ENCODE assay signal across 11 cellular contexts in the genomic region with DNA sequence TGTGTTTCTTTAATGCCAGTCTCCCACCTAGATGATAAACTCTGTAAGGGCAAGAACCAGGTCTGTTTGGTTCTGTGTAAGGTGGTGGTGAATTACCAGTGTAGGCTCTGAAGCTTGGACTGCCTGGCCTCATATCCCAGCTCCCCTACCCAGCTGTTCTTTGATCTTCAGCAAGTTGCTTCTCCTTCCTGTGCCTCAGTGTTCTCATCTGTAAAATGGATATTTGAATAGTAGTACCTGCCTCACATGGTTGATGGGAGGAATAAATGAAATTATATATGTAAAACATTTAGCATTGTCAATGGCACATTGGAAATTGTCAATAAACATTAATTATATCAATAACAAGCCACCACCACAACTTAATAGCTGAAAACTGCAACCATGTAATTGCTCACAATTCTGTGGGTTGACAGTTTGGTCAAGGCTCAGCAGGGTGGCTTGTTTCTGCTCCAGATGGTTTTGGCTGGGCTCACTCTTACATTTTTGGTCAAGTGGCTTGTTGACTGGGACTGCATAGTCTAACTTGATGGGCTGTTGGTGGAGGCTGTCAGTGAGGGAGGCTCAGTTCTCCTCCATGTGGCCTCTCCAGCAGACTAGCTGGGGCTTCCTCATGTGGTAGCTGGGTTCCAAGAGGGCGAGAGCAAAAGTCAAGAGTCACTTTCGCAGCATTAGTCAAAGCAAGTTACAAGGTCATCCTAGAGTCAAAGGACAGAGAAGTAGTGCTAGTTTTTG.
DNase-seq lines count a peak whose midpoint lies in the region; ATAC-seq and TF ChIP-seq lines count a peak whose summit lies in the region.
"Had no signal": no experiment of that assay in that cellular context is flagged by ENCODE, and none has a peak within 500 bp of the region (broad histone marks: within the 10 kb centered on the region; RNA-seq: fewer than 3 reads in every experiment).

No MANE protein-coding gene starts in this region.

- H3K36me3 ChIP-seq in PC-3 (ENCODE audit: low read depth, low read length) (no peaks in the 10 kb centered on the region), ascending aorta (no peaks in the 10 kb centered on the region)

- peak overlapping the region; percentile 75 for H3K9ac ChIP-seq in PC-3 (ENCODE audit: low read length)

- H3K4me3 ChIP-seq in PC-3 (ENCODE audit: low read length), result no peak overlapping the region
- no peak overlapping the region for H3K4me3 ChIP-seq in ascending aorta

- CTCF ChIA-PET in PC-3 (lab: Charles Lee), result no interaction called here

- H3K27me3 Mint-ChIP-seq in chondrocyte (ENCODE audit: low read depth), result no peaks in the 10 kb centered on the region
- no peaks in the 10 kb centered on the region for H3K27me3 Mint-ChIP-seq in type B pancreatic cell

- POLR2A ChIA-PET in PC-3 (lab: Charles Lee; ENCODE audit: unreplicated experiment), result no interaction called here

- peaks cover 66% of the 10 kb centered on the region for H3K4me1 ChIP-seq in PC-3 (ENCODE audit: insufficient read depth, low read length)
- H3K4me1 ChIP-seq in ascending aorta, result peaks cover 0 to 3% of the 10 kb centered on the region in 2 donors

- intact Hi-C loops in PC-3 (cut with micrococcal nuclease), result loop anchor here (5.0 kb wide), 1 partner anchor 154 kb away; a partner anchor contains a TSS
- intact Hi-C loops in Right ventricle myocardium superior (cut with DNase I), result no loop called here
- intact Hi-C loops in ascending aorta (cut with DNase I), result no loop called here

- H3F3A ChIP-seq in PC-3 (ENCODE audit: low read length, unreplicated experiment), result peaks cover 4% of the 10 kb centered on the region

- H3K27ac ChIP-seq in PC-3 (ENCODE audit: low read length) (peak overlapping the region; percentile 96), ascending aorta (no peak overlapping the region)

- H3K9me3 Mint-ChIP-seq in chondrocyte (ENCODE audit: low read depth) (no peaks in the 10 kb centered on the region), type B pancreatic cell (no peaks in the 10 kb centered on the region)

- peak overlapping the region; percentile 55 for H3K27ac Mint-ChIP-seq in chondrocyte (ENCODE audit: unreplicated experiment)
- H3K27ac Mint-ChIP-seq in type B pancreatic cell, result peak overlapping the region; percentile 43

- peak; percentile 27 for DNase-seq in stimulated activated CD4-positive, alpha-beta T cell treated with anti-CD3 and anti-CD28 coated beads, Interleukin-15, amount 100 ng/mL, for 24 hours
- DNase-seq in stimulated activated CD4-positive, alpha-beta T cell treated with anti-CD3 and anti-CD28 coated beads, Interleukin-4, amount 100 ng/mL, for 4 hours, result no peak
- DNase-seq in PC-3, result no peak
- DNase-seq in chondrocyte (ENCODE audit: low spot score), result no peak
- no peak for DNase-seq in type B pancreatic cell (ENCODE audit: extremely low spot score, unreplicated experiment)
- DNase-seq in Right ventricle myocardium superior, result no peak
- DNase-seq in ascending aorta (ENCODE audit: low spot score in 2 of 2), result no peak
- DNase-seq: cerebellar nuclear complex, COR-L47 had no signal

- ATAC-seq in PC-3, result no peak
- no peak for ATAC-seq in Right ventricle myocardium superior (ENCODE audit: poor library complexity)
- no peak for ATAC-seq in GM19463 (IDR thresholded peaks at IDR 0.05; ENCODE audit: unreplicated experiment)
- ATAC-seq: Panc1 had no signal

- H3K36me3 Mint-ChIP-seq in chondrocyte (ENCODE audit: low read depth), result no peaks in the 10 kb centered on the region
- no peaks in the 10 kb centered on the region for H3K36me3 Mint-ChIP-seq in type B pancreatic cell

- no peaks in the 10 kb centered on the region for H3K9me2 ChIP-seq in PC-3 (replicated peaks; ENCODE audit: low read length)

- H3K27me3 ChIP-seq in PC-3 (ENCODE audit: low read length) (no peaks in the 10 kb centered on the region), ascending aorta (no peaks in the 10 kb centered on the region)

- H3K4me1 Mint-ChIP-seq in chondrocyte (ENCODE audit: low read depth) (peaks cover 68% of the 10 kb centered on the region), type B pancreatic cell (ENCODE audit: unreplicated experiment) (peaks cover 27% of the 10 kb centered on the region)

- H3K4me3 Mint-ChIP-seq in chondrocyte (ENCODE audit: unreplicated experiment) (no peak overlapping the region), type B pancreatic cell (no peak overlapping the region)

- H4K20me1 ChIP-seq in PC-3 (ENCODE audit: low read length), result no peaks in the 10 kb centered on the region

- BruUV-seq in PC-3 (replicated peaks; lab: Mats Ljungman, UMichigan), result no TSS peak

- H3K9me3 ChIP-seq in PC-3 (ENCODE audit: low read length) (no peaks in the 10 kb centered on the region), ascending aorta (no peaks in the 10 kb centered on the region)

- H3K79me2 ChIP-seq in PC-3 (ENCODE audit: low read length), result no peaks in the 10 kb centered on the region

- no peak overlapping the region for H3K4me2 ChIP-seq in PC-3 (ENCODE audit: low read length)

- no peak overlapping the region for H2AFZ ChIP-seq in PC-3 (ENCODE audit: low read length)

- TF ChIP-seq CTCF in PC-3 (conservative IDR thresholded peaks at IDR 0.05; ENCODE audit: low read depth, low read length) (no peak), chondrocyte (IDR thresholded peaks at IDR 0.05) (no peak), type B pancreatic cell (conservative IDR thresholded peaks at IDR 0.05) (no peak), ascending aorta (IDR thresholded peaks at IDR 0.05) (no peak)
